8 cellular contexts compared by ENCODE assay signal in genomic region chr6:32947552-32948465, GRCh38. TPM values are rescaled to one million over a fixed set of nuclear protein-coding genes. Genes with fewer than 3 reads are reported as not detected.
DNase-seq lines count a peak whose midpoint lies in the region; ATAC-seq, FAIRE-seq and TF ChIP-seq lines count a peak whose summit lies in the region.

No MANE protein-coding gene starts in this region.

- H3K79me2 ChIP-seq in OCI-LY1 (ENCODE audit: insufficient read depth, low read length) (no peaks in the 10 kb centered on the region), mammary epithelial cell (ENCODE audit: insufficient read depth, low read length) (no peaks in the 10 kb centered on the region)

- H4K20me1 ChIP-seq in OCI-LY1 (ENCODE audit: insufficient read depth, low read length) (no peaks in the 10 kb centered on the region), mammary epithelial cell (ENCODE audit: insufficient read depth, low read length) (no peaks in the 10 kb centered on the region)

- WGBS in mammary epithelial cell (ENCODE audit: low coverage, missing lambda C conversion rate), result 66% methylated on average over 11 of the region's 11 CpGs

- TF ChIP-seq POLR2A in GM12891 (IDR thresholded peaks at IDR 0.05; ENCODE audit: low read depth, low read length), result peak; percentile 79

- CTCF ChIA-PET in mammary epithelial cell (lab: Charles Lee; ENCODE audit: low non-redundant PET), result interaction anchor here (0.6 kb wide), 1 partner anchor 65 kb away, joined by 5 read pairs; no protein-coding TSS in a partner anchor

- no peaks in the 10 kb centered on the region for H3K9me2 ChIP-seq in OCI-LY1 (ENCODE audit: low read depth, low read length)

- peaks cover 88% of the 10 kb centered on the region for H3K4me1 ChIP-seq in OCI-LY1 (ENCODE audit: insufficient read depth, low read length, severe bottlenecking)
- peaks cover 4% of the 10 kb centered on the region for H3K4me1 ChIP-seq in mammary epithelial cell (ENCODE audit: insufficient read depth, low read length)

- intact Hi-C loops in mammary epithelial cell (cut with micrococcal nuclease), result loop anchor here (1.0 to 10.0 kb wide), 4 partner anchors 15 to 533 kb away; partner anchors contain the start of gene TAP2

- FAIRE-seq in GM12891 (lab: Jason Lieb, UNC), result peak; percentile 91

- no peak for ATAC-seq in HG03469 (IDR thresholded peaks at IDR 0.05; ENCODE audit: unreplicated experiment)
- no peak for ATAC-seq in HG03442 (IDR thresholded peaks at IDR 0.05; ENCODE audit: unreplicated experiment)

- DNase-seq in CD1c-positive myeloid dendritic cell (ENCODE audit: extremely low spot score) (peak; percentile 61), GM12891 (ENCODE audit: insufficient read length, low spot score) (no peak), mammary epithelial cell (peak; percentile 51), myocyte (ENCODE audit: low read depth) (peak; percentile 16), AG08396 (ENCODE audit: low spot score) (no peak)

- TF ChIP-seq CTCF in OCI-LY1 (IDR thresholded peaks at IDR 0.05; ENCODE audit: low read length), result peak; percentile 97
- TF ChIP-seq CTCF in mammary epithelial cell (conservative IDR thresholded peaks at IDR 0.05 in 1 of 2, IDR thresholded peaks at IDR 0.05 in 1 of 2; ENCODE audit: extremely low read depth in 1 of 2, insufficient read depth in 1 of 2, low read depth in 1 of 2, low read length in 2 of 2), result peak; percentile 63 to 80

- BruUV-seq in mammary epithelial cell (replicated peaks; lab: Mats Ljungman, UMichigan), result no TSS peak

- dilution Hi-C loops in mammary epithelial cell (cut with HindIII; ENCODE audit: low sequenced_read_pairs), result no loop called here

- H2AFZ ChIP-seq in OCI-LY1 (ENCODE audit: low read length) (no peak overlapping the region), mammary epithelial cell (ENCODE audit: low read depth, low read length) (no peak overlapping the region)

- H3F3A ChIP-seq in OCI-LY1 (ENCODE audit: insufficient read depth, low read length), result peaks cover 16% of the 10 kb centered on the region; the same call in 1 of the 2 replicates

- peak overlapping the region; percentile 22; the same call in 1 of the 2 replicates for H3K9ac ChIP-seq in OCI-LY1 (ENCODE audit: low read length)
- no peak overlapping the region for H3K9ac ChIP-seq in mammary epithelial cell (ENCODE audit: insufficient read depth, low read length)

- H3K27ac ChIP-seq in OCI-LY1 (ENCODE audit: low read depth, low read length, poor library complexity, severe bottlenecking), result peak overlapping the region; percentile 99
- H3K27ac ChIP-seq in mammary epithelial cell (ENCODE audit: insufficient read depth, low read depth, low read length), result no peak overlapping the region

- H3K9me3 ChIP-seq in OCI-LY1 (ENCODE audit: low read length), result no peaks in the 10 kb centered on the region; the same call in 1 of the 2 replicates
- H3K9me3 ChIP-seq in mammary epithelial cell (replicated peaks; ENCODE audit: insufficient read depth, low read length), result no peaks in the 10 kb centered on the region

- H3K36me3 ChIP-seq in OCI-LY1 (ENCODE audit: insufficient read depth, low read length), result no peaks in the 10 kb centered on the region
- no peaks in the 10 kb centered on the region for H3K36me3 ChIP-seq in mammary epithelial cell (ENCODE audit: insufficient read depth, low read length)

- in situ Hi-C loops in mammary epithelial cell (cut with MboI; ENCODE audit: low sequenced_read_pairs in 2 of 2), result no loop called here

- H3K27me3 ChIP-seq in OCI-LY1 (ENCODE audit: insufficient read depth, low read length), result no peaks in the 10 kb centered on the region
- no peaks in the 10 kb centered on the region for H3K27me3 ChIP-seq in mammary epithelial cell (ENCODE audit: insufficient read depth, low read length)

- H3K4me3 ChIP-seq in OCI-LY1 (ENCODE audit: low read depth, low read length, poor library complexity, severe bottlenecking), result peak overlapping the region; percentile 8
- no peak overlapping the region for H3K4me3 ChIP-seq in mammary epithelial cell (replicated peaks in 1 of 3; ENCODE audit: insufficient read depth in 1 of 3, low read depth in 2 of 3, low read length in 3 of 3)

- H3K4me2 ChIP-seq in OCI-LY1 (ENCODE audit: low read length), result peak overlapping the region; percentile 41
- no peak overlapping the region for H3K4me2 ChIP-seq in mammary epithelial cell (ENCODE audit: insufficient read depth, low read depth, low read length)

TF ChIP-seq in GM12891, 5 proteins besides CTCF, POLR2A, EP300 and RAD21:
- no peak for TF ChIP-seq SPI1 (IDR thresholded peaks at IDR 0.05; ENCODE audit: low read depth, low read length)
- TF ChIP-seq POU2F2 (IDR thresholded peaks at IDR 0.05; ENCODE audit: low read depth, low read length), result peak; percentile 96
- TF ChIP-seq POLR2AphosphoS5 (IDR thresholded peaks at IDR 0.05; ENCODE audit: low read depth, low read length), result peak; percentile 84
- no peak for TF ChIP-seq PAX5 (IDR thresholded peaks at IDR 0.05; ENCODE audit: insufficient read depth, low read length, severe bottlenecking)
- TF ChIP-seq TAF1 (IDR thresholded peaks at IDR 0.05; ENCODE audit: low read depth, low read length), result no peak

RNA-seq across cellular contexts. Expression of gene HLA-DMA, which starts 5.1 kb away (rescaled TPM):
- 434 TPM for polyA plus RNA-seq in GM12891 (2012; ENCODE audit: low read depth, missing spikeins)
- total RNA-seq in mammary epithelial cell, result 1 to 10 TPM; 1.5 to 1.7 TPM
- 1.7 TPM for polyA plus RNA-seq in mammary epithelial cell
- 6.2 TPM for polyA minus RNA-seq in mammary epithelial cell
- 2.1 and 4.3 TPM in 2 replicates for total RNA-seq in myocyte
- polyA plus RNA-seq in myocyte (2012), result 6.3 TPM

RNA-seq across cellular contexts. Expression of gene HLA-DMB, which starts 7.0 kb away (rescaled TPM):
- polyA plus RNA-seq in GM12891 (2012; ENCODE audit: low read depth, missing spikeins), result 358 TPM
- total RNA-seq in mammary epithelial cell (not detected), myocyte (not detected in 2 replicates)
- polyA plus RNA-seq in mammary epithelial cell, result 0.03 TPM
- polyA minus RNA-seq in mammary epithelial cell, result not detected
- polyA plus RNA-seq in myocyte (2012), result not detected

RNA-seq across cellular contexts. Expression of gene BRD2, which starts 20.6 kb away (rescaled TPM):
- polyA plus RNA-seq in GM12891 (2012; ENCODE audit: low read depth, missing spikeins), result 178 TPM
- total RNA-seq in mammary epithelial cell, result 100 to 1,000 TPM; 114 to 245 TPM
- 122 TPM for polyA plus RNA-seq in mammary epithelial cell
- 102 TPM for polyA minus RNA-seq in mammary epithelial cell
- total RNA-seq in myocyte, result 108 and 112 TPM in 2 replicates
- polyA plus RNA-seq in myocyte (2012), result 126 TPM

Comparison
In these comparisons a context has a peak if more than half of its experiments do, and no peak if none do; other contexts are left out.
1. DNase-seq: peak in CD1c-positive myeloid dendritic cell (single experiment), mammary epithelial cell (single experiment) and myocyte (single experiment); none in GM12891 (single experiment) and AG08396 (single experiment).